20 cellular contexts compared by ENCODE assay signal in genomic region chr2:47777268-47777972, GRCh38. TPM values are rescaled to one million over a fixed set of nuclear protein-coding genes. Genes with fewer than 3 reads are reported as not detected.
DNase-seq lines count a peak whose midpoint lies in the region; ATAC-seq and TF ChIP-seq lines count a peak whose summit lies in the region.
"Had no signal": no experiment of that assay in that cellular context is flagged by ENCODE, and none has a peak within 500 bp of the region (broad histone marks: within the 10 kb centered on the region; RNA-seq: fewer than 3 reads in every experiment).

No MANE protein-coding gene starts in this region.

- H3K36me3 ChIP-seq in uterus, result no peaks in the 10 kb centered on the region

- DNase-seq in activated effector memory CD4-positive, alpha-beta T cell treated with anti-CD3 and anti-CD28 coated beads, Interleukin-2, amount 50 U/mL, for 16 hours, result peak; percentile 22
- DNase-seq in activated effector memory CD4-positive, alpha-beta T cell treated with Interleukin-2 at 50 U/mL for 16 hours, result no peak
- DNase-seq in foreskin keratinocyte (peak in 1 of 2 donors; percentile 13), uterus (peak; percentile 29 to 67), GM13976 (ENCODE audit: low spot score) (no peak), NCI-H2171 (lab: John Stamatoyannopoulos, UW) (no peak), NCI-H2196 (lab: John Stamatoyannopoulos, UW; ENCODE audit: unreplicated experiment) (no peak)
- DNase-seq: AML-193, DMS153, GDM1, GM23248, NCI-H1105 treated with DMSO at 0.1 percent for 48 hours, NCI-H1694 treated with DMSO at 0.1 percent for 48 hours, NCI-H2107, NCI-H345, NCI-H524 treated with DMSO at 0.1 percent for 48 hours, PC-9 had no signal

- H3K27ac Mint-ChIP-seq in nephron, result peak overlapping the region in 2 of 3 experiments; percentile 19 to 81

- no peak for TF ChIP-seq CTCF in foreskin keratinocyte (conservative IDR thresholded peaks at IDR 0.05)
- TF ChIP-seq CTCF in nephron (IDR thresholded peaks at IDR 0.05; ENCODE audit: unreplicated experiment in 3 of 3), result no peak
- no peak for TF ChIP-seq CTCF in uterus (IDR thresholded peaks at IDR 0.05)
- TF ChIP-seq CTCF in GM13976 (IDR thresholded peaks at IDR 0.05; ENCODE audit: borderline replicate concordance, control extremely low read depth, extremely low read depth, insufficient read depth, missing control alignments), result no peak

- no peak for TF ChIP-seq POLR2A in uterus (IDR thresholded peaks at IDR 0.05)

- H3K27me3 ChIP-seq in foreskin keratinocyte (no peaks in the 10 kb centered on the region), uterus (no peaks in the 10 kb centered on the region)

- H3K9me3 Mint-ChIP-seq in nephron, result no peaks in the 10 kb centered on the region

- H3K4me1 ChIP-seq in foreskin keratinocyte (no peaks in the 10 kb centered on the region), uterus (no peaks in the 10 kb centered on the region)

- H3K4me3 Mint-ChIP-seq in nephron, result no peak overlapping the region

- intact Hi-C loops in uterus (cut with DNase I; ENCODE audit: low total_unique reads), result no loop called here

- H3K9me3 ChIP-seq in uterus, result no peaks in the 10 kb centered on the region

- H3K36me3 Mint-ChIP-seq in nephron (ENCODE audit: low read depth), result no peaks in the 10 kb centered on the region

- H3K27ac ChIP-seq in foreskin keratinocyte (no peak overlapping the region), uterus (peak overlapping the region; percentile 77 to 78)
- H3K27ac ChIP-seq: 22Rv1, GM23248, PC-9, RWPE1 had no signal

- H3K4me1 Mint-ChIP-seq in nephron, result no peaks in the 10 kb centered on the region

- H3K4me3 ChIP-seq in uterus, result no peak overlapping the region
- H3K4me3 ChIP-seq: GM23248, PC-9 had no signal

- no peaks in the 10 kb centered on the region for H3K27me3 Mint-ChIP-seq in nephron (ENCODE audit: low read depth)

- in situ Hi-C loops in GM13976 (cut with MboI; ENCODE audit: low sequenced_read_pairs, unreplicated experiment), result no loop called here

- peak; percentile 45 for ATAC-seq in foreskin keratinocyte

RNA-seq across cellular contexts. Expression of gene MSH6, which starts 5.5 kb away (rescaled TPM):
- total RNA-seq in foreskin keratinocyte (94.0 and 104 TPM in 2 replicates), uterus (100 to 1,000 TPM in 1 of 4 donors, 10 to 100 TPM in 3; 32.9 to 115 (median 57.7) TPM)
- 23.4 and 27.1 TPM in 2 replicates for polyA plus RNA-seq in foreskin keratinocyte

Comparison
In these comparisons a context has a peak if more than half of its experiments do, and no peak if none do; other contexts are left out.
1. DNase-seq: peak in activated effector memory CD4-positive, alpha-beta T cell treated with anti-CD3 and anti-CD28 coated beads, Interleukin-2, amount 50 U/mL, for 16 hours (single experiment) and uterus (2 of 2); none in activated effector memory CD4-positive, alpha-beta T cell treated with Interleukin-2 at 50 U/mL for 16 hours (single experiment), GM13976 (single experiment), NCI-H2171 (single experiment) and NCI-H2196 (single experiment).